Comparison of ENCODE assay signal across 2 cellular contexts in the genomic region with DNA sequence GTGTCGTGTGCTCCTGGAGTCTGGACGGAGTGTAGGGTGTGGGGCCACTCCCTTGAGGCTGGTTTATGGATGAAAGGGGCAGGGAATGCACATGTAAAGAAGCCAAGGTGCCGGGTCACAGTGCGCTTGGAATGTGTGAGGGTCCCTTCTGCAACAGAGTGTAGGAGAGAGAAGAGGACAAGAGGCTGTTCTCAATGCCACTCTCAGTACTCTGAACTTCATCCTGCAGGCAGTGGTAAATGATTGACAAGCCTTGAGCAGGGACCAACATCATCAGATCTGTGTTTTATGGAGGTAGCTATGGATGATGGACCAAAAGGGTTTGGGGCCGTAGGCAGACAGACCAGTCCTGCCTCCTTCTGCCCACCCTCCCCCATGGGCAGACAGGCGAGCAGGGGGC.
A peak's percentile ranks its signal among the peaks of the same experiment; 100 is the strongest.
TF ChIP-seq lines count a peak whose summit lies in the region.

No MANE protein-coding gene starts in this region.

TF ChIP-seq in HepG2, 621 proteins besides CTCF, POLR2A, EP300 and RAD21:
- TF ChIP-seq, protein P1, sequence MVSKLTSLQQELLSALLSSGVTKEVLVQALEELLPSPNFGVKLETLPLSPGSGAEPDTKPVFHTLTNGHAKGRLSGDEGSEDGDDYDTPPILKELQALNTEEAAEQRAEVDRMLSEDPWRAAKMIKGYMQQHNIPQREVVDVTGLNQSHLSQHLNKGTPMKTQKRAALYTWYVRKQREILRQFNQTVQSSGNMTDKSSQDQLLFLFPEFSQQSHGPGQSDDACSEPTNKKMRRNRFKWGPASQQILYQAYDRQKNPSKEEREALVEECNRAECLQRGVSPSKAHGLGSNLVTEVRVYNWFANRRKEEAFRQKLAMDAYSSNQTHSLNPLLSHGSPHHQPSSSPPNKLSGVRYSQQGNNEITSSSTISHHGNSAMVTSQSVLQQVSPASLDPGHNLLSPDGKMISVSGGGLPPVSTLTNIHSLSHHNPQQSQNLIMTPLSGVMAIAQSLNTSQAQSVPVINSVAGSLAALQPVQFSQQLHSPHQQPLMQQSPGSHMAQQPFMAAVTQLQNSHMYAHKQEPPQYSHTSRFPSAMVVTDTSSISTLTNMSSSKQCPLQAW (CRISPR knock-in tag; IDR thresholded peaks at IDR 0.05), result peak; percentile 52
- TF ChIP-seq TBP (CRISPR knock-in tag; IDR thresholded peaks at IDR 0.05), result no peak
- TF ChIP-seq, protein P2, sequence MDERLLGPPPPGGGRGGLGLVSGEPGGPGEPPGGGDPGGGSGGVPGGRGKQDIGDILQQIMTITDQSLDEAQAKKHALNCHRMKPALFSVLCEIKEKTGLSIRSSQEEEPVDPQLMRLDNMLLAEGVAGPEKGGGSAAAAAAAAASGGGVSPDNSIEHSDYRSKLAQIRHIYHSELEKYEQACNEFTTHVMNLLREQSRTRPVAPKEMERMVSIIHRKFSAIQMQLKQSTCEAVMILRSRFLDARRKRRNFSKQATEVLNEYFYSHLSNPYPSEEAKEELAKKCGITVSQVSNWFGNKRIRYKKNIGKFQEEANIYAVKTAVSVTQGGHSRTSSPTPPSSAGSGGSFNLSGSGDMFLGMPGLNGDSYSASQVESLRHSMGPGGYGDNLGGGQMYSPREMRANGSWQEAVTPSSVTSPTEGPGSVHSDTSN (CRISPR knock-in tag; IDR thresholded peaks at IDR 0.05), result peak; percentile 76
- TF ChIP-seq, protein P3, sequence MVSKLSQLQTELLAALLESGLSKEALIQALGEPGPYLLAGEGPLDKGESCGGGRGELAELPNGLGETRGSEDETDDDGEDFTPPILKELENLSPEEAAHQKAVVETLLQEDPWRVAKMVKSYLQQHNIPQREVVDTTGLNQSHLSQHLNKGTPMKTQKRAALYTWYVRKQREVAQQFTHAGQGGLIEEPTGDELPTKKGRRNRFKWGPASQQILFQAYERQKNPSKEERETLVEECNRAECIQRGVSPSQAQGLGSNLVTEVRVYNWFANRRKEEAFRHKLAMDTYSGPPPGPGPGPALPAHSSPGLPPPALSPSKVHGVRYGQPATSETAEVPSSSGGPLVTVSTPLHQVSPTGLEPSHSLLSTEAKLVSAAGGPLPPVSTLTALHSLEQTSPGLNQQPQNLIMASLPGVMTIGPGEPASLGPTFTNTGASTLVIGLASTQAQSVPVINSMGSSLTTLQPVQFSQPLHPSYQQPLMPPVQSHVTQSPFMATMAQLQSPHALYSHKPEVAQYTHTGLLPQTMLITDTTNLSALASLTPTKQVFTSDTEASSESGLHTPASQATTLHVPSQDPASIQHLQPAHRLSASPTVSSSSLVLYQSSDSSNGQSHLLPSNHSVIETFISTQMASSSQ (IDR thresholded peaks at IDR 0.05; ENCODE audit: low read depth), result 0 out of 2 replicates have a peak, but pooled peaks have one; percentile 28
- TF ChIP-seq, protein P3 (CRISPR knock-in tag; IDR thresholded peaks at IDR 0.05; ENCODE audit: borderline replicate concordance), result peak; percentile 50; the same call in 1 of the 2 replicates
- no peak for TF ChIP-seq ZNF34 (CRISPR knock-in tag; IDR thresholded peaks at IDR 0.05; ENCODE audit: borderline replicate concordance)
- TF ChIP-seq ZNF446 (CRISPR knock-in tag; IDR thresholded peaks at IDR 0.05), result no peak

TF ChIP-seq in H1, 55 proteins besides CTCF, POLR2A, EP300 and RAD21:
- no peak for TF ChIP-seq GABPA (IDR thresholded peaks at IDR 0.05; ENCODE audit: borderline replicate concordance, insufficient read depth, low read length)
- no peak for TF ChIP-seq CREB1 (IDR thresholded peaks at IDR 0.05)
- no peak for TF ChIP-seq SUZ12 (IDR thresholded peaks at IDR 0.05; ENCODE audit: low read length)
- no peak for TF ChIP-seq FOSL1 (IDR thresholded peaks at IDR 0.05; ENCODE audit: insufficient read depth, low read depth, low read length)
- TF ChIP-seq TAF7 (optimal IDR thresholded peaks at IDR 0.05; ENCODE audit: borderline replicate concordance, low read depth, low read length), result no peak
- no peak for TF ChIP-seq CHD1 (IDR thresholded peaks at IDR 0.05; ENCODE audit: low read depth, low read length)
- TF ChIP-seq, protein P4, sequence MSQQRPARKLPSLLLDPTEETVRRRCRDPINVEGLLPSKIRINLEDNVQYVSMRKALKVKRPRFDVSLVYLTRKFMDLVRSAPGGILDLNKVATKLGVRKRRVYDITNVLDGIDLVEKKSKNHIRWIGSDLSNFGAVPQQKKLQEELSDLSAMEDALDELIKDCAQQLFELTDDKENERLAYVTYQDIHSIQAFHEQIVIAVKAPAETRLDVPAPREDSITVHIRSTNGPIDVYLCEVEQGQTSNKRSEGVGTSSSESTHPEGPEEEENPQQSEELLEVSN (IDR thresholded peaks at IDR 0.05), result no peak
- no peak for TF ChIP-seq TAF1 (IDR thresholded peaks at IDR 0.05; ENCODE audit: low read depth, low read length)
- no peak for TF ChIP-seq HDAC2 (IDR thresholded peaks at IDR 0.05; ENCODE audit: borderline replicate concordance in 1 of 2, low read depth in 2 of 2, low read length in 2 of 2)
- no peak for TF ChIP-seq BACH1 (IDR thresholded peaks at IDR 0.05; ENCODE audit: low read length)
- TF ChIP-seq TBP (IDR thresholded peaks at IDR 0.05; ENCODE audit: low read depth, low read length), result no peak
- TF ChIP-seq, protein P5, sequence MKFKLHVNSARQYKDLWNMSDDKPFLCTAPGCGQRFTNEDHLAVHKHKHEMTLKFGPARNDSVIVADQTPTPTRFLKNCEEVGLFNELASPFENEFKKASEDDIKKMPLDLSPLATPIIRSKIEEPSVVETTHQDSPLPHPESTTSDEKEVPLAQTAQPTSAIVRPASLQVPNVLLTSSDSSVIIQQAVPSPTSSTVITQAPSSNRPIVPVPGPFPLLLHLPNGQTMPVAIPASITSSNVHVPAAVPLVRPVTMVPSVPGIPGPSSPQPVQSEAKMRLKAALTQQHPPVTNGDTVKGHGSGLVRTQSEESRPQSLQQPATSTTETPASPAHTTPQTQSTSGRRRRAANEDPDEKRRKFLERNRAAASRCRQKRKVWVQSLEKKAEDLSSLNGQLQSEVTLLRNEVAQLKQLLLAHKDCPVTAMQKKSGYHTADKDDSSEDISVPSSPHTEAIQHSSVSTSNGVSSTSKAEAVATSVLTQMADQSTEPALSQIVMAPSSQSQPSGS (IDR thresholded peaks at IDR 0.05; ENCODE audit: low read length), result no peak
- TF ChIP-seq KDM4A (IDR thresholded peaks at IDR 0.05; ENCODE audit: low read depth, low read length, severe bottlenecking), result no peak
- no peak for TF ChIP-seq SAP30 (IDR thresholded peaks at IDR 0.05; ENCODE audit: insufficient read depth, insufficient replicate concordance, low read length)
- TF ChIP-seq CBX5 (IDR thresholded peaks at IDR 0.05; ENCODE audit: low read depth, low read length), result no peak
TF ChIP-seq in H1: peak in this region for 0.
